24 cellular contexts compared by ENCODE assay signal in the genomic region with DNA sequence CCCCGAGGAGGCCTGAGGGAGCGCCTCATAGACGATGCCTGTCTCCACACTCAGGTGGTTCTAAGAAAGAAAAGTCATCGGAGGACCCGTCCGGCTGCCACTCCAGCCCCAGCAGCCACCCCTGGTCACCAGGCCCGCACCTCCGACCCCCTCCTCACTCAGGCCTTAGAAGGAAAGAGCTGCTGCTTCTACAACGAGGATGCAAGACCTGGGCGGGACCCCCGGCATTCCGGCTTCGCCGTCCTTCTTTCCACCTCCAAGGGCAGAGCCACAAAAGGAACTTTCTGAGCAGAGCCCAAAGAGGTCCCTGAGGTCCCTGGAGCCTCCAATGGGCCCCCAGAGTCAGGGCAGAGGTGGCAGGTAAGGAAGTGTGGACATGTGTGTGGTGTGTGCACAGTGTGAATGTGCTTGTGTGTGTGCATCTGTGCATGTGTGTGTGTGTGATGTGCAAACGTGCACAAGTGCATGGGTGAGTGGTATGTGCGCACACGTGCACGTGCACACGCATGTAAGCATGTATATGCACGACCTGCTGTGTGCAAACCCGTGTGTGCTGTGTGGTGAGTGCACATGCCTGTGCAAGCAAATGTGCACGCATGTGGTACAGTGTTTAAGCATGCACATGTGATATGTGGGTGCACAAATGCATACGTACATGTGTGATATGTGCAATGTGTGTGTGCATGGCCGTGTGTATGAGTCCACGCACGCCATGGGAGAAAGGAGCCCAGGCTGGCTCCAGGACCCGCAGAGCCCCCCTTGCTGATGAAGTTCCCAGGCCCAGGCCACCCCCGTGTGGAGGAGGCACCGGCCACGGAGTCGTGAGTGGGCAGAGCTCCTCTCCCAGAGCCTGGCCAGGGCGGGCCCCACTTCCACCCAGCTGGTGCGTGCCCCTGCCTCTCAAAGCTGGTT. TPM values are rescaled to one million over a fixed set of nuclear protein-coding genes. Genes with fewer than 3 reads are reported as not detected.
"Had no signal": no experiment of that assay in that cellular context is flagged by ENCODE, and none has a peak within 500 bp of the region (broad histone marks: within the 10 kb centered on the region; RNA-seq: fewer than 3 reads in every experiment).

No MANE protein-coding gene starts in this region.

- H3K27me3 Mint-ChIP-seq: activated CD4-positive, alpha-beta T cell treated with anti-CD3 and anti-CD28 coated beads, Interleukin-2, amount 10 ng/mL, durations not matched to agents 7 days and 5 days; activated naive CD8-positive, alpha-beta T cell treated with anti-CD3 and anti-CD28 coated beads for 36 hours had no signal

- H3K9me3 ChIP-seq: MG63, SJSA1 had no signal

- H3K9me3 Mint-ChIP-seq: activated CD4-positive, alpha-beta memory T cell treated with anti-CD3 and anti-CD28 coated beads for 36 hours; activated CD4-positive, alpha-beta T cell treated with anti-CD3 and anti-CD28 coated beads, Interleukin-2, amount 10 ng/mL, durations not matched to agents 7 days and 5 days; activated naive CD4-positive, alpha-beta T cell treated with anti-CD3 and anti-CD28 coated beads, Interleukin-2, amount 10 ng/mL, durations not matched to agents 7 days and 5 days; activated naive CD8-positive, alpha-beta T cell treated with anti-CD3 and anti-CD28 coated beads for 36 hours; activated T-helper 17 cell treated with anti-CD3 and anti-CD28 coated beads, Interleukin-2, amount 50 U/mL, for 72 hours; T-helper 1 cell treated with Interleukin-12 subunit alpha and Interleukin-12 subunit beta and Interleukin-4 antibody, amounts not matched to agents 30 μg/mL and 1 μg/mL, for 36 hours had no signal

- H3K27ac Mint-ChIP-seq: activated CD4-positive, alpha-beta memory T cell treated with anti-CD3 and anti-CD28 coated beads for 36 hours; activated CD4-positive, alpha-beta T cell treated with anti-CD3 and anti-CD28 coated beads, Interleukin-2, amount 10 ng/mL, durations not matched to agents 7 days and 5 days; activated naive CD4-positive, alpha-beta T cell treated with anti-CD3 and anti-CD28 coated beads, Interleukin-2, amount 10 ng/mL, durations not matched to agents 7 days and 5 days; activated naive CD8-positive, alpha-beta T cell treated with anti-CD3 and anti-CD28 coated beads for 36 hours; activated T-helper 17 cell treated with anti-CD3 and anti-CD28 coated beads, Interleukin-2, amount 50 U/mL, for 72 hours; T-helper 1 cell treated with Interleukin-12 subunit alpha and Interleukin-12 subunit beta and Interleukin-4 antibody, amounts not matched to agents 30 μg/mL and 1 μg/mL, for 36 hours had no signal

- H3K4me3 Mint-ChIP-seq: activated CD4-positive, alpha-beta memory T cell treated with anti-CD3 and anti-CD28 coated beads for 36 hours; activated CD4-positive, alpha-beta T cell treated with anti-CD3 and anti-CD28 coated beads, Interleukin-2, amount 10 ng/mL, durations not matched to agents 7 days and 5 days; activated naive CD4-positive, alpha-beta T cell treated with anti-CD3 and anti-CD28 coated beads, Interleukin-2, amount 10 ng/mL, durations not matched to agents 7 days and 5 days; activated naive CD8-positive, alpha-beta T cell treated with anti-CD3 and anti-CD28 coated beads for 36 hours; activated T-helper 17 cell treated with anti-CD3 and anti-CD28 coated beads, Interleukin-2, amount 50 U/mL, for 72 hours; T-helper 1 cell treated with Interleukin-12 subunit alpha and Interleukin-12 subunit beta and Interleukin-4 antibody, amounts not matched to agents 30 μg/mL and 1 μg/mL, for 36 hours had no signal

- H3K4me1 Mint-ChIP-seq: activated CD4-positive, alpha-beta T cell treated with anti-CD3 and anti-CD28 coated beads, Interleukin-2, amount 10 ng/mL, durations not matched to agents 7 days and 5 days; activated naive CD4-positive, alpha-beta T cell treated with anti-CD3 and anti-CD28 coated beads, Interleukin-2, amount 10 ng/mL, durations not matched to agents 7 days and 5 days; activated naive CD8-positive, alpha-beta T cell treated with anti-CD3 and anti-CD28 coated beads for 36 hours; activated T-helper 17 cell treated with anti-CD3 and anti-CD28 coated beads, Interleukin-2, amount 50 U/mL, for 72 hours had no signal

- DNase-seq: activated CD4-positive, alpha-beta memory T cell treated with anti-CD3 and anti-CD28 coated beads for 36 hours; activated CD4-positive, alpha-beta T cell treated with anti-CD3 and anti-CD28 coated beads, Interleukin-2, amount 10 ng/mL, durations not matched to agents 7 days and 5 days; activated CD4-positive, CD25-positive, alpha-beta regulatory T cell; activated gamma-delta T cell treated with Interleukin-2 at 50 U/mL for 16 hours; activated naive CD4-positive, alpha-beta T cell treated with anti-CD3 and anti-CD28 coated beads, Interleukin-2, amount 10 ng/mL, durations not matched to agents 7 days and 5 days; activated naive CD8-positive, alpha-beta T cell treated with anti-CD3 and anti-CD28 coated beads for 36 hours; activated T-cell treated with anti-CD3 and anti-CD28 coated beads for 4 hours; activated T-cell treated with anti-CD3 and anti-CD28 coated beads, Interleukin-2, amount 50 U/mL, for 48 hours; brain microvascular endothelial cell; cerebellar nuclear complex; MG63; NCI-H1105; NCI-H1436; NCI-H1694 treated with DMSO at 0.1 percent for 48 hours; NCI-H2029 treated with DMSO at 0.1 percent for 48 hours; NCI-H510A treated with DMSO at 0.1 percent for 48 hours; NK-92 treated with Interleukin-12 subunit alpha and Interleukin-12 subunit beta, amount 100 ng/mL, for 24 hours; OCI-M1; SHP77 had no signal

- H3K4me1 ChIP-seq: SJSA1 had no signal

- H3K36me3 ChIP-seq: brain microvascular endothelial cell, MG63, SJSA1 had no signal

- H3K27me3 ChIP-seq: MG63 had no signal

- H3K27ac ChIP-seq: brain microvascular endothelial cell, SJSA1 had no signal

- H3K4me3 ChIP-seq: MG63, SJSA1 had no signal

- H3K36me3 Mint-ChIP-seq: activated CD4-positive, alpha-beta memory T cell treated with anti-CD3 and anti-CD28 coated beads for 36 hours; activated naive CD4-positive, alpha-beta T cell treated with anti-CD3 and anti-CD28 coated beads, Interleukin-2, amount 10 ng/mL, durations not matched to agents 7 days and 5 days; activated naive CD8-positive, alpha-beta T cell treated with anti-CD3 and anti-CD28 coated beads for 36 hours had no signal

RNA-seq across cellular contexts. Expression of gene LHX3, which starts 58.5 kb away (rescaled TPM):
- total RNA-seq: activated CD4-positive, alpha-beta memory T cell treated with anti-CD3 and anti-CD28 coated beads for 36 hours; activated CD4-positive, alpha-beta T cell treated with anti-CD3 and anti-CD28 coated beads, Interleukin-2, amount 10 ng/mL, durations not matched to agents 7 days and 5 days; activated CD8-positive, alpha-beta memory T cell treated with anti-CD3 and anti-CD28 coated beads for 36 hours; activated naive CD8-positive, alpha-beta T cell treated with anti-CD3 and anti-CD28 coated beads for 36 hours; cardiac septum; SJSA1 had no signal
